ENCODE assay signal across 9 cellular contexts in the genomic region with DNA sequence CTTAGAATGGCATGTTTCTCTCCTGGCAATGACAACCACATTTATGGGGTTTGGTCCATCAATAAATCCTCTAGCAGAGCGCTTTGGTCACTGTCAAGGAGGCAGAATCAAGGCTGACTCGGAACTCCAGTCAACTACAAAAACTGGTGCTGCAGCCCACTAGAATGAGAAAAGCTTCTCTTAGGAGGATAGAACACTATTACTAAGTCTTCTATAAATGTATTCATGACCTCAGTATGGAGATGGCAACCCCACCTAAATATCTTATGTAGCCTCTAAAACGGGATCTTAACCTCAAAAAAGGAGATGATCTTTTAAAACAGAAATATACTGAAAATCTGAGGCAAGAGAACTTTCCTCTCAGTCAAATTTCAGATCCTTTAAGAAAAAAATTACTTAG.
"Had no signal": no experiment of that assay in that cellular context is flagged by ENCODE, and none has a peak within 500 bp of the region (broad histone marks: within the 10 kb centered on the region; RNA-seq: fewer than 3 reads in every experiment).

No MANE protein-coding gene starts in this region.

- H3K27ac Mint-ChIP-seq: HFFc6 had no signal

- H3K9ac ChIP-seq: GM23248 had no signal

- H2AFZ ChIP-seq: GM23248, GM23338 had no signal

- DNase-seq: GM23248, GOT3, H7, H9, HCEC 1CT, HFFc6 had no signal

- H3K9me3 Mint-ChIP-seq: GM23338, H9, HFFc6 had no signal

- H3K27ac ChIP-seq: GM23248 had no signal

- ATAC-seq: GM23338, HCT116 had no signal

- H3K4me3 ChIP-seq: GM23248, GM23338, HAP-1 had no signal

- H3K4me1 ChIP-seq: HAP-1 had no signal

- H3K4me2 ChIP-seq: GM23338 had no signal

- H3K36me3 ChIP-seq: HAP-1 had no signal

- H3K9me3 ChIP-seq: HAP-1 had no signal

- H3K4me3 Mint-ChIP-seq: GM23338, H9, HFFc6 had no signal
